Comparison of ENCODE assay signal across 11 cellular contexts in genomic region chr1:109151146-109151545, GRCh38. TPM values are rescaled to one million over a fixed set of nuclear protein-coding genes. Genes with fewer than 3 reads are reported as not detected.
DNase-seq lines count a peak whose midpoint lies in the region; ATAC-seq, FAIRE-seq and TF ChIP-seq lines count a peak whose summit lies in the region.
"Had no signal": no experiment of that assay in that cellular context is flagged by ENCODE, and none has a peak within 500 bp of the region (broad histone marks: within the 10 kb centered on the region; RNA-seq: fewer than 3 reads in every experiment).

No MANE protein-coding gene starts in this region.

- TF ChIP-seq CTCF in choroid plexus epithelial cell (conservative IDR thresholded peaks at IDR 0.05; ENCODE audit: low read depth, low read length) (no peak), left lung (IDR thresholded peaks at IDR 0.05) (no peak), sigmoid colon (IDR thresholded peaks at IDR 0.05) (no peak)

- TF ChIP-seq EP300 in sigmoid colon (IDR thresholded peaks at IDR 0.05) = no peak

- peaks cover 0 to 4% of the 10 kb centered on the region in 2 donors for H3K4me1 ChIP-seq in left lung
- no peaks in the 10 kb centered on the region for H3K4me1 ChIP-seq in sigmoid colon

- DNase-seq in NCI-H526 (lab: John Stamatoyannopoulos, UW) = peak; percentile 33 to 67
- no peak for DNase-seq in NCI-H526 treated with DMSO at 0.1 percent for 48 hours (lab: John Stamatoyannopoulos, UW)
- DNase-seq in choroid plexus epithelial cell (ENCODE audit: low read depth) = peak; percentile 53
- DNase-seq in left lung = no peak
- peak; percentile 63 for DNase-seq in urothelium cell line (ENCODE audit: low spot score)
- no peak for DNase-seq in SIG-M5 treated with dmso at 0.1 percent for 504 hours (lab: John Stamatoyannopoulos, UW; ENCODE audit: unreplicated experiment)
- DNase-seq in sigmoid colon = no peak
- DNase-seq: DND-41 had no signal

- TF ChIP-seq POLR2A in sigmoid colon (IDR thresholded peaks at IDR 0.05) = no peak

- H3K36me3 ChIP-seq in left lung = no peaks in the 10 kb centered on the region
- H3K36me3 ChIP-seq in sigmoid colon = no peaks in the 10 kb centered on the region
- H3K36me3 ChIP-seq: esophagus muscularis mucosa had no signal

- ATAC-seq in left lung = peak; percentile 89
- no peak for ATAC-seq in HG03354 (IDR thresholded peaks at IDR 0.05; ENCODE audit: poor library complexity, severe bottlenecking, unreplicated experiment)

- H3K27ac ChIP-seq in left lung (no peak overlapping the region), sigmoid colon (no peak overlapping the region)
- H3K27ac ChIP-seq: esophagus muscularis mucosa, KMS-11 had no signal

- H3K27me3 ChIP-seq in left lung (no peaks in the 10 kb centered on the region), sigmoid colon (no peaks in the 10 kb centered on the region)
- H3K27me3 ChIP-seq: esophagus muscularis mucosa had no signal

- 24 to 72% methylated on average over 3 of the region's 3 CpGs for WGBS in sigmoid colon, 2 donors

- FAIRE-seq in urothelium cell line (lab: Jason Lieb, UNC) = no peak

- intact Hi-C loops in left lung (cut with DNase I) (no loop called here), sigmoid colon (cut with DNase I) (no loop called here)

- H3K4me3 ChIP-seq in choroid plexus epithelial cell (ENCODE audit: low read depth, low read length) (no peak overlapping the region), left lung (no peak overlapping the region), sigmoid colon (no peak overlapping the region)
- H3K4me3 ChIP-seq: esophagus muscularis mucosa had no signal

- H3K9me3 ChIP-seq in left lung (no peaks in the 10 kb centered on the region), sigmoid colon (no peaks in the 10 kb centered on the region)
- H3K9me3 ChIP-seq: esophagus muscularis mucosa had no signal

RNA-seq across cellular contexts. Expression of gene ELAPOR1, which starts 37.2 kb away (rescaled TPM):
- total RNA-seq in left lung (1 to 10 TPM; 2.4 to 6.3 TPM), sigmoid colon (under 1 TPM; 0.33 to 0.71 (median 0.48) TPM)
- polyA plus RNA-seq in sigmoid colon = 10 to 100 TPM in 1 of 3 donors, 1 to 10 TPM in 2; 6.7 to 20.7 (median 7.2) TPM

Comparison
In these comparisons a context has a peak if more than half of its experiments do, and no peak if none do; other contexts are left out.
1. DNase-seq: peak in NCI-H526 (2 of 2), choroid plexus epithelial cell (single experiment) and urothelium cell line (single experiment); none in NCI-H526 treated with DMSO at 0.1 percent for 48 hours (single experiment), left lung (0 of 2), SIG-M5 treated with dmso at 0.1 percent for 504 hours (single experiment) and sigmoid colon (single experiment).